Comparison of ENCODE assay signal across 19 cellular contexts in the genomic region with DNA sequence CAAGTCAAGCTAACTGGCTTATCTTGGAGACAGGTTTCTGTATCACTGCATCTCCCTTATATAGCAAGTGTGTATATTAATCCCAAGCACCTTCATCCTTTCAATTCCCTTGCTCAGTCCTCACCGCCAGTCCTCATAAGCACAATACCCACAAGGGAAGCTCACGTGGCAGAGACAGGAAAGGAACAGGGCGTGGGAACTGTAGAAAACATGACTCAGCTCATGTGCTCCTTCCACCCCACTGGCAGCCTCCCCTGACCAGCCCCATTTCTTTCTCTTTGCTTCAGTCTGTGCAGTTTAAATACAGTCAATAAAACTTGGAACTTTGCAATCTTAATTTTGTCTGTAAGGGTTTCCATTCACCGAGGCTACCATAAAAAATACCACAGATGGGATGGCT. TPM values are rescaled to one million over a fixed set of nuclear protein-coding genes. Genes with fewer than 3 reads are reported as not detected.
DNase-seq lines count a peak whose midpoint lies in the region; ATAC-seq, FAIRE-seq and TF ChIP-seq lines count a peak whose summit lies in the region.
"Had no signal": no experiment of that assay in that cellular context is flagged by ENCODE, and none has a peak within 500 bp of the region (broad histone marks: within the 10 kb centered on the region; RNA-seq: fewer than 3 reads in every experiment).

No MANE protein-coding gene starts in this region.

- no peaks in the 10 kb centered on the region for H4K20me1 ChIP-seq in PC-3 (ENCODE audit: low read length)
- no peaks in the 10 kb centered on the region for H4K20me1 ChIP-seq in HepG2 (ENCODE audit: insufficient read depth, low read length)

- no peaks in the 10 kb centered on the region for H3K4me1 ChIP-seq in A673 (ENCODE audit: insufficient read depth, low read length, poor library complexity, severe bottlenecking)
- peaks cover 17% of the 10 kb centered on the region; the same call in 1 of the 2 replicates for H3K4me1 ChIP-seq in PC-3 (ENCODE audit: insufficient read depth, low read length)
- no peaks in the 10 kb centered on the region for H3K4me1 ChIP-seq in HepG2 (ENCODE audit: insufficient read depth, low read length)
- no peaks in the 10 kb centered on the region for H3K4me1 ChIP-seq in BE2C
- H3K4me1 ChIP-seq: gastroesophageal sphincter had no signal

- H3K9ac ChIP-seq in PC-3 (ENCODE audit: low read length) (no peak overlapping the region), HepG2 (ENCODE audit: insufficient read depth, low read depth, low read length) (no peak overlapping the region)

- no peak for TF ChIP-seq POLR2A in HepG2 (IDR thresholded peaks at IDR 0.05; ENCODE audit: insufficient read depth in 1 of 2, low read depth in 2 of 2, low read length in 2 of 2)

- no peaks in the 10 kb centered on the region for H3F3A ChIP-seq in PC-3 (ENCODE audit: low read length, unreplicated experiment)

- no TSS peak for BruUV-seq in A673 (replicated peaks; lab: Mats Ljungman, UMichigan)
- no TSS peak for BruUV-seq in PC-3 (replicated peaks; lab: Mats Ljungman, UMichigan)
- no TSS peak for BruUV-seq in HepG2 (replicated peaks; lab: Mats Ljungman, UMichigan)

- 2% methylated on average over 4 of the region's 4 CpGs for WGBS in HepG2 (ENCODE audit: low lambda C conversion rate)

- H3K4me2 ChIP-seq in PC-3 (ENCODE audit: low read length) (no peak overlapping the region), HepG2 (ENCODE audit: low read depth, low read length) (no peak overlapping the region)

- H3K9me3 ChIP-seq in A673 (ENCODE audit: low read depth, low read length, poor library complexity, severe bottlenecking) (no peaks in the 10 kb centered on the region), PC-3 (ENCODE audit: low read length) (no peaks in the 10 kb centered on the region), HepG2 (ENCODE audit: low read length) (no peaks in the 10 kb centered on the region), BE2C (no peaks in the 10 kb centered on the region)
- H3K9me3 ChIP-seq: ovary had no signal

- no peak overlapping the region for H3K4me3 ChIP-seq in A673 (ENCODE audit: low read depth, low read length, poor library complexity, severe bottlenecking)
- H3K4me3 ChIP-seq in PC-3 (ENCODE audit: low read length) = no peak overlapping the region
- H3K4me3 ChIP-seq in HepG2 (replicated peaks in 1 of 3; ENCODE audit: insufficient read depth in 1 of 3, low read depth in 2 of 3, low read length in 3 of 3) = no peak overlapping the region
- H3K4me3 ChIP-seq in BE2C (ENCODE audit: low read depth, low read length) = no peak overlapping the region
- H3K4me3 ChIP-seq: gastroesophageal sphincter, ovary had no signal

- H3K79me2 ChIP-seq in PC-3 (ENCODE audit: low read length) = no peaks in the 10 kb centered on the region
- H3K79me2 ChIP-seq in HepG2 (ENCODE audit: insufficient read depth, low read length) = no peaks in the 10 kb centered on the region

- CTCF ChIA-PET in A673 (lab: Charles Lee) (no interaction called here), PC-3 (lab: Charles Lee) (no interaction called here), HepG2 (lab: Yijun Ruan, JAX; ENCODE audit: low intra/inter-chr PET ratio, low total read pairs) (no interaction called here)

- H3K27ac ChIP-seq in A673 (ENCODE audit: low read depth, low read length, poor library complexity, severe bottlenecking) = no peak overlapping the region
- H3K27ac ChIP-seq in PC-3 (ENCODE audit: low read length) = no peak overlapping the region
- H3K27ac ChIP-seq in HepG2 (ENCODE audit: extremely low read length, insufficient read depth, low read length) = no peak overlapping the region
- H3K27ac ChIP-seq: gastroesophageal sphincter, ovary had no signal

- in situ Hi-C loops in HepG2 (cut with HindIII; ENCODE audit: extremely low pct_ligation_motif_present, low pct_unique_long_range_greater_than_20kb) = no loop called here

- POLR2A ChIA-PET in A673 (lab: Charles Lee; ENCODE audit: low non-redundant PET) = no interaction called here
- POLR2A ChIA-PET in PC-3 (lab: Charles Lee; ENCODE audit: unreplicated experiment) = no interaction called here
- POLR2A ChIA-PET in HepG2 (lab: Yijun Ruan, JAX) = no interaction called here

- H2AFZ ChIP-seq in PC-3 (ENCODE audit: low read length) (no peak overlapping the region), HepG2 (ENCODE audit: low read length) (peak overlapping the region; percentile 42)

- H3K27me3 ChIP-seq in A673 (replicated peaks; ENCODE audit: insufficient read depth, low read depth, low read length, poor library complexity) = no peaks in the 10 kb centered on the region
- H3K27me3 ChIP-seq in PC-3 (ENCODE audit: low read length) = no peaks in the 10 kb centered on the region
- H3K27me3 ChIP-seq in HepG2 (ENCODE audit: control insufficient read depth in 1 of 2, insufficient read depth in 2 of 2, low read length in 2 of 2) = no peaks in the 10 kb centered on the region
- H3K27me3 ChIP-seq in BE2C = no peaks in the 10 kb centered on the region
- H3K27me3 ChIP-seq: gastroesophageal sphincter, ovary had no signal

- DNase-seq in A673 (ENCODE audit: low spot score) = peak; percentile 9
- DNase-seq in PC-3 = peak; percentile 32
- DNase-seq in dermis microvascular lymphatic vessel endothelial cell (ENCODE audit: low read depth in 2 of 2) = peak; percentile 23 to 87
- no peak for DNase-seq in HepG2 (ENCODE audit: low spot score)
- no peak for DNase-seq in posterior cingulate gyrus
- DNase-seq in BE2C = no peak
- DNase-seq: activated CD4-positive, alpha-beta T cell treated with anti-CD3 and anti-CD28 coated beads for 1 hour; activated naive CD4-positive, alpha-beta T cell treated with Interleukin-2 at 50 U/mL for 16 hours; Karpas-422; NCI-H1930; NCI-H524; ovary; stimulated activated CD4-positive, alpha-beta T cell treated with anti-CD3 and anti-CD28 coated beads, Interleukin-15, amount 100 ng/mL, for 24 hours had no signal

- no peaks in the 10 kb centered on the region for H3K36me3 ChIP-seq in A673 (ENCODE audit: insufficient read depth, low read length, poor library complexity, severe bottlenecking)
- H3K36me3 ChIP-seq in PC-3 (ENCODE audit: low read depth, low read length) = no peaks in the 10 kb centered on the region
- H3K36me3 ChIP-seq in HepG2 (replicated peaks in 1 of 2; ENCODE audit: control insufficient read depth in 1 of 2, insufficient read depth in 2 of 2, low read length in 2 of 2) = no peaks in the 10 kb centered on the region
- no peaks in the 10 kb centered on the region for H3K36me3 ChIP-seq in BE2C
- H3K36me3 ChIP-seq: gastroesophageal sphincter, ovary had no signal

- no peaks in the 10 kb centered on the region for H3K9me2 ChIP-seq in PC-3 (replicated peaks; ENCODE audit: low read length)

- intact Hi-C loops in A673 (cut with micrococcal nuclease; ENCODE audit: unreplicated experiment) = no loop called here
- intact Hi-C loops in PC-3 (cut with micrococcal nuclease) = no loop called here
- intact Hi-C loops in HepG2 (cut with micrococcal nuclease; ENCODE audit: unreplicated experiment) = no loop called here
- intact Hi-C loops in posterior cingulate gyrus (cut with DNase I) = no loop called here

- ATAC-seq in PC-3 = peak; percentile 68
- no peak for ATAC-seq in HepG2
- no peak for ATAC-seq in HG02610 (IDR thresholded peaks at IDR 0.05; ENCODE audit: unreplicated experiment)
- no peak for ATAC-seq in HG02571 (IDR thresholded peaks at IDR 0.05; ENCODE audit: unreplicated experiment)
- ATAC-seq: gastroesophageal sphincter had no signal

- no peak for FAIRE-seq in HepG2 (lab: Jason Lieb, UNC)
- FAIRE-seq: G401.6, RCC 7860 had no signal

- no peak for TF ChIP-seq EP300 in HepG2 (IDR thresholded peaks at IDR 0.05; ENCODE audit: low read depth in 2 of 2, low read length in 2 of 2)
- TF ChIP-seq EP300 in HepG2 (CRISPR knock-in tag; IDR thresholded peaks at IDR 0.05; ENCODE audit: borderline replicate concordance) = no peak

- no peak for TF ChIP-seq RAD21 in HepG2 (CRISPR knock-in tag; IDR thresholded peaks at IDR 0.05)

- TF ChIP-seq CTCF in A673 (conservative IDR thresholded peaks at IDR 0.05; ENCODE audit: low read depth, low read length) (no peak), PC-3 (conservative IDR thresholded peaks at IDR 0.05; ENCODE audit: low read depth, low read length) (no peak), HepG2 (CRISPR knock-in tag; IDR thresholded peaks at IDR 0.05) (no peak), BE2C (IDR thresholded peaks at IDR 0.05; ENCODE audit: low read depth, low read length) (no peak)

TF ChIP-seq in HepG2, 621 proteins besides CTCF, POLR2A, EP300 and RAD21 (continues in another document):
- TF ChIP-seq ZKSCAN8 (CRISPR knock-in tag; IDR thresholded peaks at IDR 0.05; ENCODE audit: borderline replicate concordance) (no peak), ATF7-NPFF (CRISPR knock-in tag; IDR thresholded peaks at IDR 0.05; ENCODE audit: low read depth) (no peak), SUZ12 (IDR thresholded peaks at IDR 0.05; ENCODE audit: low read depth, low read length) (no peak), TBP (CRISPR knock-in tag; IDR thresholded peaks at IDR 0.05) (no peak), KDM4B (CRISPR knock-in tag; IDR thresholded peaks at IDR 0.05) (no peak), MXD4 (CRISPR knock-in tag; IDR thresholded peaks at IDR 0.05) (no peak)

RNA-seq across cellular contexts. Expression of a gene that starts 36.5 kb away (rescaled TPM):
- total RNA-seq in A673 (2021) = not detected in 2 replicates
- total RNA-seq in PC-3 (2014; rRNA removed) = 0.11 TPM in 1 of 2 replicates, not detected in the other
- total RNA-seq in dermis microvascular lymphatic vessel endothelial cell = under 0.01 TPM in 2 replicates
- not detected in 2 replicates for total RNA-seq in HepG2 (2016; rRNA removed; fragmentation: Illumina TruSeq; extraction: Trizol)
- not detected in 2 replicates for total RNA-seq in HepG2 (2016; cell fraction: cytosol; rRNA removed; fragmentation: Illumina TruSeq; extraction: Trizol; ENCODE audit: low read depth)
- total RNA-seq in HepG2 (2016; cell fraction: insoluble cytoplasmic fraction; rRNA removed; fragmentation: Illumina TruSeq; extraction: Trizol) = not detected in 2 replicates
- not detected in 2 replicates for total RNA-seq in HepG2 (2016; cell fraction: membrane; rRNA removed; fragmentation: Illumina TruSeq; extraction: Trizol)
- not detected in 2 replicates for total RNA-seq in HepG2 (2016; cell fraction: nucleus; rRNA removed; fragmentation: Illumina TruSeq; extraction: Trizol)
- polyA plus RNA-seq in HepG2 (2011; rRNA removed) = not detected in 2 replicates
- not detected in 2 replicates for polyA plus RNA-seq in HepG2 (2011; cell fraction: cytosol; rRNA removed)
- not detected in 2 replicates for polyA plus RNA-seq in HepG2 (2011; cell fraction: nucleus; rRNA removed)
- polyA plus RNA-seq in HepG2 (2012) = not detected in 2 replicates
- polyA plus RNA-seq in HepG2 (2016; cell fraction: cytosol; fragmentation: Illumina TruSeq; extraction: Trizol; ENCODE audit: low read depth) = not detected in 2 replicates
- not detected in 2 replicates for polyA plus RNA-seq in HepG2 (2016; cell fraction: insoluble cytoplasmic fraction; fragmentation: Illumina TruSeq; extraction: Trizol; ENCODE audit: low read depth)
- not detected in 2 replicates for polyA plus RNA-seq in HepG2 (2016; cell fraction: membrane; fragmentation: Illumina TruSeq; extraction: Trizol; ENCODE audit: low read depth)
- not detected in 2 replicates for polyA plus RNA-seq in HepG2 (2016; cell fraction: nucleus; fragmentation: Illumina TruSeq; extraction: Trizol; ENCODE audit: insufficient read depth, low read depth)
- polyA minus RNA-seq in HepG2 (2011; rRNA and poly(A)+ RNA removed; ENCODE audit: low replicate concordance) = not detected in 2 replicates
- polyA minus RNA-seq in HepG2 (2011; cell fraction: cytosol; rRNA and poly(A)+ RNA removed) = not detected in 2 replicates
- polyA minus RNA-seq in HepG2 (2011; cell fraction: nucleus; rRNA and poly(A)+ RNA removed) = not detected in 2 replicates
- polyA plus RNA-seq in BE2C (2012; ENCODE audit: insufficient read depth, insufficient read length, low read depth) = not detected
- total RNA-seq: T-helper 1 cell treated with Interleukin-12 subunit alpha and Interleukin-12 subunit beta and Interleukin-4 antibody, amounts not matched to agents 30 ng/mL and 1 ng/mL, for 36 hours had no signal

Comparison
In these comparisons a context has a peak if more than half of its experiments do, and no peak if none do; other contexts are left out.
1. DNase-seq: peak in A673 (single experiment), PC-3 (single experiment) and dermis microvascular lymphatic vessel endothelial cell (2 of 2); none in HepG2 (single experiment), posterior cingulate gyrus (0 of 10) and BE2C (single experiment).